ENCODE assay signal across 24 cellular contexts in genomic region chr5:12072441-12072840, GRCh38.
DNase-seq lines count a peak whose midpoint lies in the region; ATAC-seq, FAIRE-seq and TF ChIP-seq lines count a peak whose summit lies in the region.
"Had no signal": no experiment of that assay in that cellular context is flagged by ENCODE, and none has a peak within 500 bp of the region (broad histone marks: within the 10 kb centered on the region; RNA-seq: fewer than 3 reads in every experiment).

No MANE protein-coding gene starts in this region.

- H3K36me3 Mint-ChIP-seq in neural progenitor cell: no peaks in the 10 kb centered on the region
- no peaks in the 10 kb centered on the region for H3K36me3 Mint-ChIP-seq in natural killer cell treated with Interleukin-12 subunit alpha and Interleukin-12 subunit beta and Interleukin-15 and Interleukin-18, amount 100 ng/mL, for 72 hours
- H3K36me3 Mint-ChIP-seq in endothelial cell (ENCODE audit: low read depth, unreplicated experiment): no peaks in the 10 kb centered on the region
- H3K36me3 Mint-ChIP-seq: CD14-positive monocyte; CD8-positive, alpha-beta memory T cell had no signal

- FAIRE-seq in H1 (lab: Jason Lieb, UNC): no peak
- FAIRE-seq: A549, D721Med, GM12878 had no signal

- no peak overlapping the region for H4K91ac ChIP-seq in H1 (replicated peaks; ENCODE audit: insufficient read length, low read length)

- POLR2A ChIA-PET in H1 (lab: Charles Lee; ENCODE audit: partially characterized antibody): no interaction called here

- no peak overlapping the region for H4K8ac ChIP-seq in H1 (ENCODE audit: extremely low read depth, insufficient read depth, low read length)

- H3K27me3 ChIP-seq in H1 (replicated peaks in 1 of 4; ENCODE audit: control insufficient read depth in 3 of 4, extremely low read depth in 1 of 4, insufficient read depth in 3 of 4, low read length in 3 of 4): no peaks in the 10 kb centered on the region
- H3K27me3 ChIP-seq in neural progenitor cell: no peaks in the 10 kb centered on the region
- H3K27me3 ChIP-seq: BE2C; BLaER1 treated with 17β-estradiol and CSF1 and Interleukin-3, amounts not matched to agents 10 nM and 100 nM had no signal

- H3K9ac ChIP-seq in H1 (replicated peaks in 1 of 4; ENCODE audit: extremely low read depth in 1 of 4, low read depth in 3 of 4, low read length in 3 of 4): no peak overlapping the region
- no peak overlapping the region for H3K9ac ChIP-seq in neural progenitor cell
- H3K9ac ChIP-seq: BLaER1 treated with 17β-estradiol and CSF1 and Interleukin-3, amounts not matched to agents 10 nM and 100 nM had no signal

- H3K4me3 ChIP-seq in H1 (ENCODE audit: extremely low read depth in 1 of 4, insufficient read depth in 2 of 4, low read depth in 3 of 4, low read length in 4 of 4) (no peak overlapping the region), neural progenitor cell (no peak overlapping the region)
- H3K4me3 ChIP-seq: A549; BLaER1 treated with 17β-estradiol and CSF1 and Interleukin-3, amounts not matched to agents 10 nM and 100 nM; GM12878 had no signal

- H3K4me1 ChIP-seq in H1 (replicated peaks in 1 of 4; ENCODE audit: control insufficient read depth in 3 of 4, insufficient read depth in 4 of 4, low read length in 3 of 4) (0 out of 7 replicates have a peak, but pooled peaks cover 0 to 3% (median 0%) of the 10 kb centered on the region in 4 experiments), neural progenitor cell (peaks cover 7% of the 10 kb centered on the region)
- H3K4me1 ChIP-seq: A549; BE2C; BLaER1 treated with 17β-estradiol and CSF1 and Interleukin-3, amounts not matched to agents 10 nM and 100 nM had no signal

- H3K27me3 Mint-ChIP-seq in neural progenitor cell (ENCODE audit: insufficient read depth, low read depth): no peaks in the 10 kb centered on the region
- H3K27me3 Mint-ChIP-seq in natural killer cell treated with Interleukin-12 subunit alpha and Interleukin-12 subunit beta and Interleukin-15 and Interleukin-18, amount 100 ng/mL, for 72 hours: no peaks in the 10 kb centered on the region
- H3K27me3 Mint-ChIP-seq in endothelial cell (ENCODE audit: unreplicated experiment): no peaks in the 10 kb centered on the region
- H3K27me3 Mint-ChIP-seq: CD4-positive, alpha-beta T cell; CD8-positive, alpha-beta memory T cell had no signal

- H3K23ac ChIP-seq in H1 (ENCODE audit: insufficient read length): no peak overlapping the region

- no peak overlapping the region for H3K4ac ChIP-seq in H1 (replicated peaks; ENCODE audit: insufficient read length, low read depth, low read length)

- H3K27ac ChIP-seq in H1 (ENCODE audit: low read depth, low read length) (no peak overlapping the region), neural progenitor cell (no peak overlapping the region)
- H3K27ac ChIP-seq: 22Rv1; A549; BLaER1 treated with 17β-estradiol and CSF1 and Interleukin-3, amounts not matched to agents 10 nM and 100 nM had no signal

- no peak overlapping the region for H2AK5ac ChIP-seq in H1 (ENCODE audit: low read depth, low read length)

- no peak overlapping the region for H3K56ac ChIP-seq in H1 (replicated peaks; ENCODE audit: insufficient read length, low read depth, low read length)

- no peak for TF ChIP-seq CTCF in H1 (IDR thresholded peaks at IDR 0.05; ENCODE audit: control extremely low read depth in 1 of 3, insufficient read depth in 1 of 3, low read depth in 1 of 3, low read length in 3 of 3)
- no peak for TF ChIP-seq CTCF in neural progenitor cell (IDR thresholded peaks at IDR 0.05)
- TF ChIP-seq CTCF in endothelial cell (IDR thresholded peaks at IDR 0.05; ENCODE audit: unreplicated experiment): no peak

- H3K9me3 Mint-ChIP-seq in neural progenitor cell: no peaks in the 10 kb centered on the region
- H3K9me3 Mint-ChIP-seq in natural killer cell treated with Interleukin-12 subunit alpha and Interleukin-12 subunit beta and Interleukin-15 and Interleukin-18, amount 100 ng/mL, for 72 hours: peaks cover 7% of the 10 kb centered on the region
- no peaks in the 10 kb centered on the region for H3K9me3 Mint-ChIP-seq in endothelial cell (ENCODE audit: unreplicated experiment)
- H3K9me3 Mint-ChIP-seq: H9 had no signal

- no peak for TF ChIP-seq POLR2A in H1 (IDR thresholded peaks at IDR 0.05; ENCODE audit: control extremely low read depth in 1 of 2, low read depth in 2 of 2, low read length in 2 of 2)

- CTCF ChIA-PET in H1 (lab: Charles Lee; ENCODE audit: partially characterized antibody): interaction anchor here (0.6 kb wide), 1 partner anchor 115 kb away, joined by 3 read pairs; no protein-coding TSS in a partner anchor

- H4K20me1 ChIP-seq in H1 (replicated peaks in 1 of 2; ENCODE audit: control insufficient read depth in 1 of 2, insufficient read depth in 2 of 2, low read length in 2 of 2) (no peaks in the 10 kb centered on the region), neural progenitor cell (ENCODE audit: low read depth) (no peaks in the 10 kb centered on the region)
- H4K20me1 ChIP-seq: BLaER1 treated with 17β-estradiol and CSF1 and Interleukin-3, amounts not matched to agents 10 nM and 100 nM had no signal

- H3K4me2 ChIP-seq in H1 (ENCODE audit: insufficient read depth in 1 of 2, low read depth in 2 of 2, low read length in 2 of 2) (no peak overlapping the region), neural progenitor cell (no peak overlapping the region)
- H3K4me2 ChIP-seq: A549; BLaER1 treated with 17β-estradiol and CSF1 and Interleukin-3, amounts not matched to agents 10 nM and 100 nM had no signal

- no peak overlapping the region for H4K5ac ChIP-seq in H1 (ENCODE audit: insufficient read length, low read depth, low read length)

- TF ChIP-seq RAD21 in H1 (IDR thresholded peaks at IDR 0.05 in 1 of 2, conservative IDR thresholded peaks at IDR 0.05 in 1 of 2; ENCODE audit: low read depth in 2 of 2, low read length in 2 of 2): no peak

- H3K79me2 ChIP-seq in H1 (ENCODE audit: control insufficient read depth in 1 of 2, insufficient read depth in 2 of 2, low read length in 2 of 2): no peaks in the 10 kb centered on the region
- no peaks in the 10 kb centered on the region for H3K79me2 ChIP-seq in neural progenitor cell (ENCODE audit: low read depth)

- no peaks in the 10 kb centered on the region for H3K4me1 Mint-ChIP-seq in neural progenitor cell
- H3K4me1 Mint-ChIP-seq in natural killer cell treated with Interleukin-12 subunit alpha and Interleukin-12 subunit beta and Interleukin-15 and Interleukin-18, amount 100 ng/mL, for 72 hours (ENCODE audit: low read depth in 2 of 2): no peaks in the 10 kb centered on the region
- H3K4me1 Mint-ChIP-seq in endothelial cell (ENCODE audit: unreplicated experiment): no peaks in the 10 kb centered on the region
- H3K4me1 Mint-ChIP-seq: CD14-positive monocyte; CD8-positive, alpha-beta memory T cell had no signal

- no peak for TF ChIP-seq EP300 in H1 (IDR thresholded peaks at IDR 0.05; ENCODE audit: borderline replicate concordance in 1 of 2, low read depth in 2 of 2, low read length in 2 of 2)

- no peak for ATAC-seq in natural killer cell treated with Interleukin-12 subunit alpha and Interleukin-12 subunit beta and Interleukin-15 and Interleukin-18, amount 100 ng/mL, for 72 hours
- no peak for ATAC-seq in GM21737 (IDR thresholded peaks at IDR 0.05; ENCODE audit: unreplicated experiment)
- ATAC-seq: A549, GM12878, HCT116 had no signal

- H3K36me3 ChIP-seq in H1 (ENCODE audit: control insufficient read depth in 2 of 4, insufficient read depth in 4 of 4, low read length in 3 of 4) (no peaks in the 10 kb centered on the region), neural progenitor cell (no peaks in the 10 kb centered on the region)
- H3K36me3 ChIP-seq: BE2C; BLaER1 treated with 17β-estradiol and CSF1 and Interleukin-3, amounts not matched to agents 10 nM and 100 nM had no signal

- no peak overlapping the region for H2AFZ ChIP-seq in H1 (ENCODE audit: low read length)
- no peak overlapping the region for H2AFZ ChIP-seq in neural progenitor cell (replicated peaks)

- H3K18ac ChIP-seq in H1 (ENCODE audit: extremely low read depth, low read length): no peak overlapping the region

- H3F3A ChIP-seq in neural progenitor cell (ENCODE audit: low read depth): no peaks in the 10 kb centered on the region

- 65% methylated on average over 5 of the region's 5 CpGs; no CpG with 5 or more reads in 1 of the 2 experiments for WGBS in H1 (ENCODE audit: extremely low coverage in 1 of 2, insufficient coverage in 1 of 2, insufficient read length in 1 of 2, insufficient replicate concordance in 2 of 2, low coverage in 1 of 2, low lambda C conversion rate in 2 of 2, missing lambda C conversion rate in 1 of 2), 2 experiments

- no peaks in the 10 kb centered on the region for H3K79me1 ChIP-seq in H1 (ENCODE audit: low read depth, low read length)

- no peak overlapping the region for H2BK5ac ChIP-seq in H1 (ENCODE audit: low read depth, low read length)

- no peak overlapping the region for H2BK12ac ChIP-seq in H1 (ENCODE audit: low read depth, low read length)

- DNase-seq in NCI-H1694 treated with DMSO at 0.1 percent for 48 hours (lab: John Stamatoyannopoulos, UW): peak; percentile 6
- no peak for DNase-seq in NCI-H1694 (lab: John Stamatoyannopoulos, UW)
- no peak for DNase-seq in H1 (ENCODE audit: low read depth in 1 of 2, low spot score in 2 of 2)
- peak; percentile 10 for DNase-seq in neural progenitor cell (ENCODE audit: low spot score)
- no peak for DNase-seq in natural killer cell treated with Interleukin-12 subunit alpha and Interleukin-12 subunit beta and Interleukin-15 and Interleukin-18, amount 100 ng/mL, for 72 hours (ENCODE audit: low spot score)
- DNase-seq in endothelial cell (ENCODE audit: low spot score): no peak
- DNase-seq: ACHN; AML-193; BE2C; CD4-positive, alpha-beta T cell; CD8-positive, alpha-beta memory T cell; DMS 273 treated with DMSO at 0.1 percent for 48 hours; DMS79; EL; GDM1; H9 had no signal

- H2BK120ac ChIP-seq in H1 (replicated peaks; ENCODE audit: low read depth, low read length): no peak overlapping the region

- no peaks in the 10 kb centered on the region for H3K9me3 ChIP-seq in H1 (ENCODE audit: insufficient read depth in 2 of 2, low read depth in 1 of 2, low read length in 1 of 2)
- no peaks in the 10 kb centered on the region for H3K9me3 ChIP-seq in neural progenitor cell (ENCODE audit: low read depth)
- H3K9me3 ChIP-seq: A549; BE2C; BLaER1 treated with 17β-estradiol and CSF1 and Interleukin-3, amounts not matched to agents 10 nM and 100 nM had no signal

- H3K27ac Mint-ChIP-seq in neural progenitor cell (no peak overlapping the region), endothelial cell (ENCODE audit: unreplicated experiment) (no peak overlapping the region)
- no peak overlapping the region for H3K27ac Mint-ChIP-seq in natural killer cell treated with Interleukin-12 subunit alpha and Interleukin-12 subunit beta and Interleukin-15 and Interleukin-18, amount 100 ng/mL, for 72 hours
- H3K27ac Mint-ChIP-seq: CD14-positive monocyte; CD4-positive, alpha-beta T cell; CD8-positive, alpha-beta memory T cell had no signal

- no peak overlapping the region for H3K14ac ChIP-seq in H1 (ENCODE audit: insufficient read length)

- H2BK15ac ChIP-seq in H1 (ENCODE audit: low read length): no peak overlapping the region

- H3K4me3 Mint-ChIP-seq in neural progenitor cell (no peak overlapping the region), endothelial cell (ENCODE audit: unreplicated experiment) (no peak overlapping the region)
- H3K4me3 Mint-ChIP-seq in natural killer cell treated with Interleukin-12 subunit alpha and Interleukin-12 subunit beta and Interleukin-15 and Interleukin-18, amount 100 ng/mL, for 72 hours: no peak overlapping the region
- H3K4me3 Mint-ChIP-seq: CD14-positive monocyte; CD4-positive, alpha-beta T cell; CD8-positive, alpha-beta memory T cell; H9 had no signal

- H2BK20ac ChIP-seq in H1 (ENCODE audit: low read length): no peak overlapping the region

- H3K23me2 ChIP-seq in H1 (ENCODE audit: low read depth, low read length): no peaks in the 10 kb centered on the region

Comparison
In these comparisons a context has a peak if more than half of its experiments do, and no peak if none do; other contexts are left out.
1. DNase-seq: peak in NCI-H1694 treated with DMSO at 0.1 percent for 48 hours (single experiment) and neural progenitor cell (single experiment); none in NCI-H1694 (single experiment), H1 (0 of 2), natural killer cell treated with Interleukin-12 subunit alpha and Interleukin-12 subunit beta and Interleukin-15 and Interleukin-18, amount 100 ng/mL, for 72 hours (single experiment) and endothelial cell (single experiment).